In the genomic region with DNA sequence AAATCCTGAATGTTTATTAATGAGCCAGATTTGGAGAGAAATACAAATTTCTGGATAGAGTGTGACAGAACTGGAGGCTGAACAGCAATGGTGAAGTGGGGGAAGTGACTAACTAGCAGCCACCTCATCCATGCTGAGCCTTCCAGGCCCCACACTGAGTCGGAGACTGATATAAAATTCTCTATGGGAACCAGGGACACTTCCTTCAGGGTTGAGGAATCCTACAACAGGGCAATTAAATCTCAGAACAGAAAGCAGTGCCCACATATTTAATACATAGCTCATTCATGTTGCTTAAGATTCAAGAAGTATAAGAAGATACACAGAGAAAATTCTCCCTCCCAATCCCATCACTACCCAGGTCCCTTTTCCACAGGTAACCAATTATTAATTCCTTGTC, we compare ENCODE assay signal across 13 cellular contexts. TPM values are rescaled to one million over a fixed set of nuclear protein-coding genes. Genes with fewer than 3 reads are reported as not detected.
DNase-seq lines count a peak whose midpoint lies in the region; ATAC-seq and TF ChIP-seq lines count a peak whose summit lies in the region.
"Had no signal": no experiment of that assay in that cellular context is flagged by ENCODE, and none has a peak within 500 bp of the region (broad histone marks: within the 10 kb centered on the region; RNA-seq: fewer than 3 reads in every experiment).

No MANE protein-coding gene starts in this region.

- TF ChIP-seq CTCF in cardiac fibroblast (IDR thresholded peaks at IDR 0.05; ENCODE audit: low read depth, low read length) (no peak), kidney epithelial cell (IDR thresholded peaks at IDR 0.05; ENCODE audit: insufficient read depth, low read length, poor library complexity, severe bottlenecking) (no peak), uterus (IDR thresholded peaks at IDR 0.05) (no peak), right lobe of liver (IDR thresholded peaks at IDR 0.05) (no peak)

- no peak for ATAC-seq in right lobe of liver
- ATAC-seq in HG03135 (IDR thresholded peaks at IDR 0.05; ENCODE audit: unreplicated experiment), result no peak

- no peak for TF ChIP-seq POLR2A in uterus (IDR thresholded peaks at IDR 0.05)
- TF ChIP-seq POLR2A in right lobe of liver (IDR thresholded peaks at IDR 0.05), result no peak

- DNase-seq in AG08396 (ENCODE audit: low spot score) (peak; percentile 26), LHCN-M2 (ENCODE audit: low read depth) (peak; percentile 54), cardiac fibroblast (ENCODE audit: low read depth in 2 of 2) (peak; percentile 44 to 63), kidney epithelial cell (ENCODE audit: low read depth) (peak; percentile 4), uterus (no peak), right lobe of liver (no peak), NCI-H524 treated with DMSO at 0.1 percent for 48 hours (lab: John Stamatoyannopoulos, UW) (no peak)
- DNase-seq: aorta; effector CD4-positive, alpha-beta T cell; glutamatergic neuron had no signal

- no peak overlapping the region for H3K27ac ChIP-seq in uterus
- H3K27ac ChIP-seq in right lobe of liver, result no peak overlapping the region
- H3K27ac ChIP-seq: suprapubic skin, VCaP had no signal

- H3K27me3 ChIP-seq in kidney epithelial cell (ENCODE audit: control insufficient read depth, insufficient read depth, low read length) (no peaks in the 10 kb centered on the region), uterus (no peaks in the 10 kb centered on the region), right lobe of liver (no peaks in the 10 kb centered on the region)
- H3K27me3 ChIP-seq: suprapubic skin had no signal

- H3K36me3 ChIP-seq in kidney epithelial cell (ENCODE audit: control insufficient read depth, insufficient read depth, low read length) (no peaks in the 10 kb centered on the region), uterus (no peaks in the 10 kb centered on the region), right lobe of liver (no peaks in the 10 kb centered on the region)
- H3K36me3 ChIP-seq: suprapubic skin had no signal

- H3K4me1 ChIP-seq in uterus (no peaks in the 10 kb centered on the region), right lobe of liver (peaks cover 0 to 19% (median 6%) of the 10 kb centered on the region in 4 donors)
- H3K4me1 ChIP-seq: suprapubic skin had no signal

- WGBS in right lobe of liver (ENCODE audit: insufficient coverage, low coverage, low lambda C conversion rate, missing lambda C conversion rate), result no CpG with 5 or more reads among the region's 1 CpG

- no peaks in the 10 kb centered on the region for H3K9me3 ChIP-seq in uterus
- no peaks in the 10 kb centered on the region for H3K9me3 ChIP-seq in right lobe of liver
- H3K9me3 ChIP-seq: suprapubic skin had no signal

- intact Hi-C loops in uterus (cut with DNase I; ENCODE audit: low total_unique reads) (no loop called here), right lobe of liver (cut with DNase I) (no loop called here)

- no peak overlapping the region for H3K4me3 ChIP-seq in cardiac fibroblast (replicated peaks in 1 of 2; ENCODE audit: low read depth in 2 of 2, low read length in 2 of 2)
- no peak overlapping the region for H3K4me3 ChIP-seq in kidney epithelial cell (ENCODE audit: low read depth, low read length)
- H3K4me3 ChIP-seq in uterus, result no peak overlapping the region
- no peak overlapping the region for H3K4me3 ChIP-seq in right lobe of liver
- H3K4me3 ChIP-seq: suprapubic skin had no signal

RNA-seq across cellular contexts. Expression of a gene that starts 49.3 kb away (rescaled TPM):
- 20.5 and 23.7 TPM in 2 replicates for total RNA-seq in LHCN-M2 (2014; rRNA removed)
- polyA plus RNA-seq in LHCN-M2 (2012), result 13.3 TPM
- total RNA-seq in kidney epithelial cell, result 25.2 and 25.5 TPM in 2 replicates
- 10 to 100 TPM; 21.5 to 38.0 (median 28.8) TPM for total RNA-seq in uterus
- total RNA-seq in right lobe of liver, result 10 to 100 TPM; 23.0 to 39.8 (median 27.2) TPM

Comparison
In these comparisons a context has a peak if more than half of its experiments do, and no peak if none do; other contexts are left out.
1. DNase-seq: peak in AG08396 (single experiment), LHCN-M2 (single experiment), cardiac fibroblast (2 of 2) and kidney epithelial cell (single experiment); none in uterus (0 of 2), right lobe of liver (0 of 3) and NCI-H524 treated with DMSO at 0.1 percent for 48 hours (single experiment).